In genomic region chr1:162498442-162498785, GRCh38 we compare ENCODE assay signal across 8 cellular contexts. TPM values are rescaled to one million over a fixed set of nuclear protein-coding genes. Genes with fewer than 3 reads are reported as not detected.
DNase-seq lines count a peak whose midpoint lies in the region; ATAC-seq and TF ChIP-seq lines count a peak whose summit lies in the region.

No MANE protein-coding gene starts in this region.

- peaks cover 12% of the 10 kb centered on the region for H3K4me1 ChIP-seq in RWPE2 (ENCODE audit: insufficient read depth, poor library complexity, severe bottlenecking)
- H3K4me1 ChIP-seq in parathyroid adenoma, result no peaks in the 10 kb centered on the region

- no peak for DNase-seq in activated T-cell treated with anti-CD3 and anti-CD28 coated beads, Interleukin-2, amount 50 U/mL, for 24 hours
- DNase-seq in activated T-cell treated with anti-CD3 and anti-CD28 coated beads for 4 hours (no peak), RWPE2 (ENCODE audit: low spot score) (no peak), epithelial cell of proximal tubule (ENCODE audit: low read depth) (no peak), foreskin melanocyte (no peak), left lobe of liver (ENCODE audit: low spot score) (no peak)

- peaks cover 43% of the 10 kb centered on the region for H3K4me1 Mint-ChIP-seq in activated T-cell treated with anti-CD3 and anti-CD28 coated beads, Interleukin-2, amount 50 U/mL, for 24 hours (ENCODE audit: low read depth)

- H3K27me3 Mint-ChIP-seq in activated T-cell treated with anti-CD3 and anti-CD28 coated beads, Interleukin-2, amount 50 U/mL, for 24 hours, result no peaks in the 10 kb centered on the region

- H3K4me3 ChIP-seq in RWPE2 (ENCODE audit: severe bottlenecking) (peak overlapping the region; percentile 84), epithelial cell of proximal tubule (ENCODE audit: low read depth, low read length) (peak overlapping the region; percentile 98), parathyroid adenoma (ENCODE audit: low read depth, low read length) (peak overlapping the region; percentile 99)

- H3K79me2 ChIP-seq in parathyroid adenoma, result no peaks in the 10 kb centered on the region

- H3K4me2 ChIP-seq in parathyroid adenoma (ENCODE audit: low read length), result peak overlapping the region; percentile 66

- TF ChIP-seq CTCF in RWPE2 (IDR thresholded peaks at IDR 0.05; ENCODE audit: poor library complexity, severe bottlenecking), result no peak
- TF ChIP-seq CTCF in epithelial cell of proximal tubule (conservative IDR thresholded peaks at IDR 0.05; ENCODE audit: low read depth, low read length), result no peak
- no peak for TF ChIP-seq CTCF in parathyroid adenoma (IDR thresholded peaks at IDR 0.05)

- H2AFZ ChIP-seq in parathyroid adenoma, result peak overlapping the region; percentile 94

- peak overlapping the region; percentile 63 for H3K27ac ChIP-seq in RWPE2 (ENCODE audit: poor library complexity, severe bottlenecking)
- peak overlapping the region; percentile 88 for H3K27ac ChIP-seq in parathyroid adenoma

- peak overlapping the region; percentile 93 for H3K27ac Mint-ChIP-seq in activated T-cell treated with anti-CD3 and anti-CD28 coated beads, Interleukin-2, amount 50 U/mL, for 24 hours

- ATAC-seq in HG02943 (IDR thresholded peaks at IDR 0.05; ENCODE audit: low read depth, unreplicated experiment) (peak; percentile 27), RWPE2 (ENCODE audit: low read depth) (peak; percentile 4), left lobe of liver (no peak)

- H3K9me3 ChIP-seq in RWPE2 (ENCODE audit: severe bottlenecking), result no peaks in the 10 kb centered on the region
- no peaks in the 10 kb centered on the region for H3K9me3 ChIP-seq in parathyroid adenoma (ENCODE audit: control insufficient read depth, low read length)

- H3K9ac ChIP-seq in parathyroid adenoma, result no peak overlapping the region

- H3K36me3 ChIP-seq in RWPE2 (ENCODE audit: low read depth) (peaks cover 42% of the 10 kb centered on the region), parathyroid adenoma (ENCODE audit: control insufficient read depth, insufficient read depth, low read length) (no peaks in the 10 kb centered on the region)

- no peaks in the 10 kb centered on the region for H3K27me3 ChIP-seq in RWPE2 (ENCODE audit: insufficient read depth, poor library complexity, severe bottlenecking)
- H3K27me3 ChIP-seq in parathyroid adenoma (ENCODE audit: control insufficient read depth, insufficient read depth, low read length), result no peaks in the 10 kb centered on the region

- H3K4me3 Mint-ChIP-seq in activated T-cell treated with anti-CD3 and anti-CD28 coated beads, Interleukin-2, amount 50 U/mL, for 24 hours, result peak overlapping the region; percentile 91

- H3K9me3 Mint-ChIP-seq in activated T-cell treated with anti-CD3 and anti-CD28 coated beads, Interleukin-2, amount 50 U/mL, for 24 hours, result no peaks in the 10 kb centered on the region

- peaks cover 44% of the 10 kb centered on the region for H3K36me3 Mint-ChIP-seq in activated T-cell treated with anti-CD3 and anti-CD28 coated beads, Interleukin-2, amount 50 U/mL, for 24 hours (ENCODE audit: low read depth)

RNA-seq across cellular contexts. Expression of gene UHMK1, which starts 0.8 kb away (rescaled TPM):
- total RNA-seq in epithelial cell of proximal tubule, result 37.6 and 38.6 TPM in 2 replicates
- total RNA-seq in left lobe of liver, result 35.8 TPM
